In the genomic region with DNA sequence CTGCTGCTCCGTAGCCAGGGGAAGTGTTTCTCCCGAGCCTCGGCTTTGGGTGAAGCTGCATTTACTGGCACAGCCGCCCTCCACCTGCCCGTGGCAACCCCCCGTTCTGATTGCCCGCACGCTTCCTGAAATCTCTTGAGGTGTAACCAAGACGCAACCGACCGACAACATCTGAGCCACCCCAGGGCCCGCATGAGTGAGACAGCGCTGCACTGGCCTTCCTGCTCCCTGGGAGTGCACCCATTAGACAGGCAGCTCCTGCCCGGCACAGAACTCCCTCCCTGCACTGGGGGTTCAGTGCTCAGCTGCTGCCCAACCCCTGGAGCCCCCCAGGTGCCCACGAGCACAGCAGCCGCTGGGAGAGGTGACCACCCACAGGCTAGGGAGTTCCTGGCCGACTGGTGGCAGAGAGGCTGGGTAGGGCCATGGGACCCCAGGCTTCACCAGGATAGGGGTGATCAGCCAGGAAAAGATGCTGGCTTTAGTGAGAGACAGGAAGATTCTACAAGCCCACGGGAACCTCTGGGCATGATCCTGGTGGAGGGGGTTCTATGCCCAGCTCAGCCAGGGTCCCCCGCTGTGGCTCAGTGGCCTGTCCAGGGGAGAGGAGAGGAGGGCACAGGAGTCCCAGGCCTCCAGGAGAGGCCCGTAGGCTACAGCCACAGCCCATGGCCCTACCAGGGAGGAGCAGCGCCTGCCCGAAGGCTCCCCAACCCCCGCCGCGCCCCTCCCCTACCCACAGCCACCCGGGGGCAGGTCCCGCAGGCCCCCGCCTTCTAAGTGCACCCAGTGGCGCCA, we compare ENCODE assay signal across 9 cellular contexts. TPM values are rescaled to one million over a fixed set of nuclear protein-coding genes. Genes with fewer than 3 reads are reported as not detected.
DNase-seq lines count a peak whose midpoint lies in the region; ATAC-seq and TF ChIP-seq lines count a peak whose summit lies in the region.
"Had no signal": no experiment of that assay in that cellular context is flagged by ENCODE, and none has a peak within 500 bp of the region (broad histone marks: within the 10 kb centered on the region; RNA-seq: fewer than 3 reads in every experiment).

No MANE protein-coding gene starts in this region.

- H3K4me1 Mint-ChIP-seq in activated T-cell treated with anti-CD3 and anti-CD28 coated beads, Interleukin-2, amount 50 U/mL, for 4 hours (ENCODE audit: low read depth) = peaks cover 5% of the 10 kb centered on the region
- H3K4me1 Mint-ChIP-seq in brain = peaks cover 40% of the 10 kb centered on the region
- peaks cover 15% of the 10 kb centered on the region for H3K4me1 Mint-ChIP-seq in type B pancreatic cell (ENCODE audit: unreplicated experiment)

- H3K36me3 Mint-ChIP-seq in activated T-cell treated with anti-CD3 and anti-CD28 coated beads, Interleukin-2, amount 50 U/mL, for 4 hours (ENCODE audit: insufficient read depth) = no peaks in the 10 kb centered on the region
- H3K36me3 Mint-ChIP-seq in brain (peaks cover 14% of the 10 kb centered on the region), type B pancreatic cell (no peaks in the 10 kb centered on the region)
- H3K36me3 Mint-ChIP-seq: CD8-positive, alpha-beta memory T cell had no signal

- H3K4me1 ChIP-seq in lower lobe of right lung = peaks cover 70% of the 10 kb centered on the region

- no peaks in the 10 kb centered on the region for H3K9me3 Mint-ChIP-seq in activated T-cell treated with anti-CD3 and anti-CD28 coated beads, Interleukin-2, amount 50 U/mL, for 4 hours
- no peaks in the 10 kb centered on the region for H3K9me3 Mint-ChIP-seq in brain
- H3K9me3 Mint-ChIP-seq in type B pancreatic cell = no peaks in the 10 kb centered on the region

- no peaks in the 10 kb centered on the region for H3K27me3 ChIP-seq in lower lobe of right lung (ENCODE audit: low read depth)

- peak in 1 of 2 donors; percentile 19 for ATAC-seq in activated T-cell treated with anti-CD3 and anti-CD28 coated beads, Interleukin-2, amount 50 U/mL, for 4 hours
- peak in 1 of 2 donors; percentile 22 for ATAC-seq in lower lobe of right lung

- TF ChIP-seq CTCF in brain (conservative IDR thresholded peaks at IDR 0.05) = no peak
- no peak for TF ChIP-seq CTCF in lower lobe of right lung (IDR thresholded peaks at IDR 0.05)
- no peak for TF ChIP-seq CTCF in type B pancreatic cell (conservative IDR thresholded peaks at IDR 0.05)

- no peaks in the 10 kb centered on the region for H3K9me3 ChIP-seq in lower lobe of right lung

- H3K27ac Mint-ChIP-seq in brain (peak overlapping the region in 4 of 5 experiments; percentile 13 to 84 (median 80)), type B pancreatic cell (peak overlapping the region; percentile 83)
- H3K27ac Mint-ChIP-seq: CD8-positive, alpha-beta memory T cell had no signal

- H3K27ac ChIP-seq in lower lobe of right lung = peak overlapping the region; percentile 92

- H3K27me3 Mint-ChIP-seq in activated T-cell treated with anti-CD3 and anti-CD28 coated beads, Interleukin-2, amount 50 U/mL, for 4 hours (ENCODE audit: low read depth) = peaks cover 26% of the 10 kb centered on the region
- H3K27me3 Mint-ChIP-seq in brain = no peaks in the 10 kb centered on the region
- H3K27me3 Mint-ChIP-seq in type B pancreatic cell = no peaks in the 10 kb centered on the region

- H3K4me3 Mint-ChIP-seq in activated T-cell treated with anti-CD3 and anti-CD28 coated beads, Interleukin-2, amount 50 U/mL, for 4 hours = peak overlapping the region; percentile 16
- H3K4me3 Mint-ChIP-seq in brain (peak overlapping the region in 2 of 5 experiments; percentile 42 to 56), type B pancreatic cell (peak overlapping the region; percentile 52)
- H3K4me3 Mint-ChIP-seq: CD8-positive, alpha-beta memory T cell had no signal

- intact Hi-C loops in lower lobe of right lung (cut with DNase I) = no loop called here

- peaks cover 38% of the 10 kb centered on the region for H3K36me3 ChIP-seq in lower lobe of right lung

- no peak for DNase-seq in activated T-cell treated with anti-CD3 and anti-CD28 coated beads, Interleukin-2, amount 50 U/mL, for 4 hours
- DNase-seq in activated T-cell treated with anti-CD3 and anti-CD28 coated beads for 4 hours = no peak
- no peak for DNase-seq in lower lobe of right lung
- DNase-seq in type B pancreatic cell (ENCODE audit: extremely low spot score, unreplicated experiment) = no peak
- no peak for DNase-seq in stimulated activated CD4-positive, alpha-beta T cell treated with anti-CD3 and anti-CD28 coated beads, Interleukin-4, amount 100 ng/mL, for 24 hours
- no peak for DNase-seq in pons (ENCODE audit: low spot score)
- DNase-seq in H4 (ENCODE audit: low spot score) = no peak

- H3K4me3 ChIP-seq in lower lobe of right lung = peak overlapping the region; percentile 46

RNA-seq across cellular contexts. Expression of gene PLXNB2, which starts 14.6 kb away (rescaled TPM):
- 1 to 10 TPM; 4.0 to 4.8 (median 4.7) TPM for total RNA-seq in activated T-cell treated with anti-CD3 and anti-CD28 coated beads, Interleukin-2, amount 50 U/mL, for 4 hours
- polyA plus RNA-seq in brain (ENCODE audit: insufficient read depth, low read depth, low replicate concordance) = 80.1 TPM
- total RNA-seq in lower lobe of right lung (256 TPM), type B pancreatic cell (ENCODE audit: low replicate concordance) (352 and 500 TPM in 2 replicates)
- total RNA-seq in H4 (2014; rRNA removed; shearing (Covaris generic)) = 42.4 and 53.2 TPM in 2 replicates

RNA-seq across cellular contexts. Expression of gene MAPK11, which starts 22.7 kb away (rescaled TPM):
- 10 to 100 TPM in 1 of 3 donors, 1 to 10 TPM in 2; 9.4 to 10.1 (median 9.8) TPM for total RNA-seq in activated T-cell treated with anti-CD3 and anti-CD28 coated beads, Interleukin-2, amount 50 U/mL, for 4 hours
- polyA plus RNA-seq in brain (ENCODE audit: insufficient read depth, low read depth, low replicate concordance) = 19.1 TPM
- total RNA-seq in lower lobe of right lung (13.1 TPM), type B pancreatic cell (ENCODE audit: low replicate concordance) (4.0 and 7.4 TPM in 2 replicates)
- 4.0 and 5.5 TPM in 2 replicates for total RNA-seq in H4 (2014; rRNA removed; shearing (Covaris generic))

RNA-seq across cellular contexts. Expression of gene MAPK12, which starts 31.4 kb away (rescaled TPM):
- total RNA-seq in activated T-cell treated with anti-CD3 and anti-CD28 coated beads, Interleukin-2, amount 50 U/mL, for 4 hours = 1 to 10 TPM; 3.3 to 4.3 (median 3.9) TPM
- 26.7 TPM for polyA plus RNA-seq in brain (ENCODE audit: insufficient read depth, low read depth, low replicate concordance)
- total RNA-seq in lower lobe of right lung (11.9 TPM), type B pancreatic cell (ENCODE audit: low replicate concordance) (11.4 and 31.3 TPM in 2 replicates)
- total RNA-seq in H4 (2014; rRNA removed; shearing (Covaris generic)) = 33.3 and 37.8 TPM in 2 replicates

RNA-seq across cellular contexts. Expression of gene DENND6B, which starts 34.0 kb away (rescaled TPM):
- 1 to 10 TPM; 1.0 to 1.6 (median 1.3) TPM for total RNA-seq in activated T-cell treated with anti-CD3 and anti-CD28 coated beads, Interleukin-2, amount 50 U/mL, for 4 hours
- 19.3 TPM for polyA plus RNA-seq in brain (ENCODE audit: insufficient read depth, low read depth, low replicate concordance)
- 14.4 TPM for total RNA-seq in lower lobe of right lung
- 22.1 and 25.6 TPM in 2 replicates for total RNA-seq in type B pancreatic cell (ENCODE audit: low replicate concordance)
- total RNA-seq in H4 (2014; rRNA removed; shearing (Covaris generic)) = 0.35 and 1.3 TPM in 2 replicates

RNA-seq across cellular contexts. Expression of gene HDAC10, which starts 41.8 kb away (rescaled TPM):
- 10 to 100 TPM; 45.1 to 50.6 (median 48.2) TPM for total RNA-seq in activated T-cell treated with anti-CD3 and anti-CD28 coated beads, Interleukin-2, amount 50 U/mL, for 4 hours
- 14.3 TPM for polyA plus RNA-seq in brain (ENCODE audit: insufficient read depth, low read depth, low replicate concordance)
- total RNA-seq in lower lobe of right lung (47.9 TPM), type B pancreatic cell (ENCODE audit: low replicate concordance) (29.5 and 37.1 TPM in 2 replicates)
- total RNA-seq in H4 (2014; rRNA removed; shearing (Covaris generic)) = 5.1 and 5.9 TPM in 2 replicates
